In the genomic region with DNA sequence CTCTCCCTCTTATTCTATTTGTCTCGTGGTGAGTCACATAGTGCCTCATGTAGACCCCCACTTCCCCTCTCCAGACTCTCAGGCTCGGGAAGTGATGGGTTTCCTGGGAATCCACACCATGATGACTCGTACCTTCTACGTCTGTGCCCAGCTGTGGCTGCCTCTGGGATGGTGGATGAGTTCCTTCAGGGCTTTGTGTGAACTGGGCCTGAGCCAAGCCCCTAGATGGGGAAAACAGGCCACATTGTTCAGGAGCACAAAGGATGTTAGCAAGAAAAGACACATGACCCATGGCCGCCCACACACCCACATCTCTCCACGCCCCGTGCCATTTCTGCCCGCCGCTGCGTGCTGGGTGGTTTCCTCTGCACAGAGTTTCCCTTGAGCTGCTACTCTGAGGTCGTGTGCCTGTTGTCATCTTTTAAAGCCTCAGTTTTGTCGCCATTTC, we compare ENCODE assay signal across 8 cellular contexts. TPM values are rescaled to one million over a fixed set of nuclear protein-coding genes. Genes with fewer than 3 reads are reported as not detected.
A peak's percentile ranks its signal among the peaks of the same experiment; 100 is the strongest.
DNase-seq lines count a peak whose midpoint lies in the region; ATAC-seq and TF ChIP-seq lines count a peak whose summit lies in the region.

No MANE protein-coding gene starts in this region.

- H3K4me1 ChIP-seq in CD4-positive, CD25-positive, alpha-beta regulatory T cell (ENCODE audit: control insufficient read depth, insufficient read depth, low read length, poor library complexity, severe bottlenecking) = peaks cover 83% of the 10 kb centered on the region
- H3K4me1 ChIP-seq in H9 (ENCODE audit: insufficient read depth, low read length) (no peaks in the 10 kb centered on the region; the same call in 1 of the 2 replicates), SJCRH30 (no peaks in the 10 kb centered on the region), right cardiac atrium (ENCODE audit: control insufficient read depth, insufficient read depth, low read length) (peaks cover 3% of the 10 kb centered on the region)

- no peaks in the 10 kb centered on the region for H3K23me2 ChIP-seq in H9 (ENCODE audit: insufficient read length, low read depth, low read length, poor library complexity, severe bottlenecking)

- ATAC-seq in CD4-positive, CD25-positive, alpha-beta regulatory T cell (ENCODE audit: low read depth in 2 of 2) = peak; percentile 80 to 85
- peak; percentile 89 for ATAC-seq in activated naive CD8-positive, alpha-beta T cell treated with anti-CD3 and anti-CD28 coated beads, Interleukin-2, amount 50 U/mL, for 24 hours
- ATAC-seq in right cardiac atrium = peak; percentile 38 to 75

- H3K79me1 ChIP-seq in H9 (ENCODE audit: insufficient read depth, low read depth, low read length, poor library complexity, severe bottlenecking) = no peaks in the 10 kb centered on the region

- no peak overlapping the region for H2BK15ac ChIP-seq in H9 (ENCODE audit: low read depth, low read length)

- no peak overlapping the region for H3K4ac ChIP-seq in H9 (ENCODE audit: low read depth, low read length)

- no peak overlapping the region for H2BK120ac ChIP-seq in H9 (ENCODE audit: low read depth, low read length, poor library complexity, severe bottlenecking)

- no peak overlapping the region for H2BK12ac ChIP-seq in H9 (ENCODE audit: insufficient read length, low read depth, low read length)

- H3K14ac ChIP-seq in H9 (ENCODE audit: insufficient read depth, low read length) = no peak overlapping the region

- no peaks in the 10 kb centered on the region for H3K27me3 Mint-ChIP-seq in CD4-positive, CD25-positive, alpha-beta regulatory T cell
- H3K27me3 Mint-ChIP-seq in H9 (ENCODE audit: low read depth) = no peaks in the 10 kb centered on the region; the same call in 1 of the 2 replicates
- H3K27me3 Mint-ChIP-seq in activated naive CD8-positive, alpha-beta T cell treated with anti-CD3 and anti-CD28 coated beads, Interleukin-2, amount 50 U/mL, for 24 hours = no peaks in the 10 kb centered on the region

- H3T11ph ChIP-seq in H9 (ENCODE audit: low read length) = no peak overlapping the region

- H3K27me3 ChIP-seq in CD4-positive, CD25-positive, alpha-beta regulatory T cell (ENCODE audit: control insufficient read depth, insufficient read depth, low read length) = no peaks in the 10 kb centered on the region
- H3K27me3 ChIP-seq in H9 (ENCODE audit: insufficient read depth, low read length) (no peaks in the 10 kb centered on the region), SJCRH30 (no peaks in the 10 kb centered on the region), right cardiac atrium (ENCODE audit: control insufficient read depth, insufficient read depth) (no peaks in the 10 kb centered on the region)

- H3K18ac ChIP-seq in H9 (ENCODE audit: insufficient read length, low read depth, low read length) = no peak overlapping the region

- peak overlapping the region; percentile 83 for H3K27ac ChIP-seq in CD4-positive, CD25-positive, alpha-beta regulatory T cell (ENCODE audit: insufficient read depth, low read length, poor library complexity, severe bottlenecking)
- no peak overlapping the region for H3K27ac ChIP-seq in H9 (ENCODE audit: insufficient read length, low read depth, low read length)
- H3K27ac ChIP-seq in SJCRH30 = no peak overlapping the region
- H3K27ac ChIP-seq in right cardiac atrium (ENCODE audit: low read length) = peak overlapping the region; percentile 3

- peaks cover 15 to 93% (median 68%) of the 10 kb centered on the region in 4 donors for H3K4me1 Mint-ChIP-seq in CD4-positive, CD25-positive, alpha-beta regulatory T cell
- H3K4me1 Mint-ChIP-seq in H9 = peaks cover 24 to 26% of the 10 kb centered on the region in 2 experiments
- H3K4me1 Mint-ChIP-seq in activated naive CD8-positive, alpha-beta T cell treated with anti-CD3 and anti-CD28 coated beads, Interleukin-2, amount 50 U/mL, for 24 hours = peaks cover 73% of the 10 kb centered on the region

- peak; percentile 11 to 87 (median 66) for DNase-seq in CD4-positive, CD25-positive, alpha-beta regulatory T cell
- no peak for DNase-seq in H9
- peak; percentile 56 to 73 for DNase-seq in SJCRH30
- DNase-seq in activated naive CD8-positive, alpha-beta T cell treated with anti-CD3 and anti-CD28 coated beads, Interleukin-2, amount 50 U/mL, for 24 hours = peak; percentile 83
- DNase-seq in right cardiac atrium = peak; percentile 61 to 73 (median 63)
- DNase-seq in stimulated activated CD4-positive, alpha-beta T cell treated with anti-CD3 and anti-CD28 coated beads, Interleukin-15, amount 100 ng/mL, for 1 hour (ENCODE audit: low read depth in 1 of 2, low spot score in 1 of 2) = peak; percentile 40 to 65
- DNase-seq in NCI-H1092 (lab: John Stamatoyannopoulos, UW) = no peak
- DNase-seq in 8988T = no peak

- H4K20me1 ChIP-seq in H9 (ENCODE audit: control insufficient read depth, insufficient read depth, insufficient read length) = no peaks in the 10 kb centered on the region

- no peak overlapping the region for H2AK5ac ChIP-seq in H9 (ENCODE audit: insufficient read length, low read length)

- H3K56ac ChIP-seq in H9 (ENCODE audit: insufficient read length, low read depth, low read length) = no peak overlapping the region

- H3K9me3 Mint-ChIP-seq in CD4-positive, CD25-positive, alpha-beta regulatory T cell = no peaks in the 10 kb centered on the region
- no peaks in the 10 kb centered on the region for H3K9me3 Mint-ChIP-seq in H9
- H3K9me3 Mint-ChIP-seq in activated naive CD8-positive, alpha-beta T cell treated with anti-CD3 and anti-CD28 coated beads, Interleukin-2, amount 50 U/mL, for 24 hours = no peaks in the 10 kb centered on the region

- TF ChIP-seq CTCF in H9 (conservative IDR thresholded peaks at IDR 0.05) = no peak

- H3K4me3 ChIP-seq in CD4-positive, CD25-positive, alpha-beta regulatory T cell (ENCODE audit: low read depth, low read length) = peak overlapping the region; percentile 53
- H3K4me3 ChIP-seq in SJCRH30 = no peak overlapping the region
- H3K4me3 ChIP-seq in right cardiac atrium (ENCODE audit: low read length) = no peak overlapping the region

- no peak overlapping the region for H2BK20ac ChIP-seq in H9 (ENCODE audit: low read depth, low read length, poor library complexity, severe bottlenecking)

- no peak overlapping the region for H3K9ac ChIP-seq in H9 (ENCODE audit: extremely low read depth, insufficient read length, low read length)

- no peak overlapping the region for H4K5ac ChIP-seq in H9 (ENCODE audit: insufficient read length, low read depth, low read length)

- H3K4me2 ChIP-seq in H9 (ENCODE audit: insufficient read depth, insufficient read length, low read length) = no peak overlapping the region

- peaks cover 59% of the 10 kb centered on the region for H3K36me3 ChIP-seq in CD4-positive, CD25-positive, alpha-beta regulatory T cell (ENCODE audit: control insufficient read depth, insufficient read depth, low read length)
- no peaks in the 10 kb centered on the region for H3K36me3 ChIP-seq in SJCRH30

- no peak overlapping the region for H4K8ac ChIP-seq in H9 (replicated peaks; ENCODE audit: insufficient read length, low read depth, low read length)

- no peak overlapping the region for H3K23ac ChIP-seq in H9 (ENCODE audit: insufficient read length, low read depth, low read length)

- H3K36me3 Mint-ChIP-seq in CD4-positive, CD25-positive, alpha-beta regulatory T cell = peaks cover 45% of the 10 kb centered on the region
- H3K36me3 Mint-ChIP-seq in H9 (ENCODE audit: insufficient read depth in 1 of 3, low read depth in 3 of 3) = no peaks in the 10 kb centered on the region
- H3K36me3 Mint-ChIP-seq in activated naive CD8-positive, alpha-beta T cell treated with anti-CD3 and anti-CD28 coated beads, Interleukin-2, amount 50 U/mL, for 24 hours (ENCODE audit: low read depth) = peaks cover 25% of the 10 kb centered on the region

- H3K9me3 ChIP-seq in CD4-positive, CD25-positive, alpha-beta regulatory T cell (ENCODE audit: control insufficient read depth in 2 of 2, low read length in 2 of 2) = no peaks in the 10 kb centered on the region
- H3K9me3 ChIP-seq in H9 (ENCODE audit: control insufficient read depth, low read depth, low read length) (no peaks in the 10 kb centered on the region), SJCRH30 (replicated peaks) (no peaks in the 10 kb centered on the region), right cardiac atrium (ENCODE audit: control insufficient read depth, low read length) (no peaks in the 10 kb centered on the region)

- peak overlapping the region; percentile 97 to 98 (median 97) for H3K27ac Mint-ChIP-seq in CD4-positive, CD25-positive, alpha-beta regulatory T cell
- H3K27ac Mint-ChIP-seq in H9 = peak overlapping the region; percentile 5 to 35 (median 8); a peak in 4 of 7 replicates
- peak overlapping the region; percentile 96 for H3K27ac Mint-ChIP-seq in activated naive CD8-positive, alpha-beta T cell treated with anti-CD3 and anti-CD28 coated beads, Interleukin-2, amount 50 U/mL, for 24 hours

- no peak overlapping the region for H2AFZ ChIP-seq in H9 (ENCODE audit: low read length)

- no peak overlapping the region for H2BK5ac ChIP-seq in H9 (ENCODE audit: insufficient read length, low read length)

- H3K4me3 Mint-ChIP-seq in CD4-positive, CD25-positive, alpha-beta regulatory T cell = peak overlapping the region; percentile 66 to 84 (median 78)
- H3K4me3 Mint-ChIP-seq in H9 = no peak overlapping the region
- H3K4me3 Mint-ChIP-seq in activated naive CD8-positive, alpha-beta T cell treated with anti-CD3 and anti-CD28 coated beads, Interleukin-2, amount 50 U/mL, for 24 hours = peak overlapping the region; percentile 66

- H3K79me2 ChIP-seq in H9 (ENCODE audit: insufficient read depth, low read length) = no peaks in the 10 kb centered on the region

- H4K91ac ChIP-seq in H9 (ENCODE audit: insufficient read length, low read depth, low read length) = no peak overlapping the region

- intact Hi-C loops in right cardiac atrium (cut with DNase I) = no loop called here

- WGBS in H9 (ENCODE audit: extremely low coverage, insufficient read length, low lambda C conversion rate) = no CpG with 5 or more reads among the region's 12 CpGs
- 46% methylated on average over 12 of the region's 12 CpGs for WGBS in right cardiac atrium

RNA-seq across cellular contexts. Expression of gene ISG20, which starts 10.5 kb away (rescaled TPM):
- 257 TPM for total RNA-seq in CD4-positive, CD25-positive, alpha-beta regulatory T cell
- 100 to 1,000 TPM; 724 to 832 (median 792) TPM for polyA plus RNA-seq in CD4-positive, CD25-positive, alpha-beta regulatory T cell
- total RNA-seq in H9 (2021) = 4.4 and 7.4 TPM in 2 replicates
- total RNA-seq in SJCRH30 (2014; rRNA removed; shearing (Covaris generic)) = 0.97 and 1.0 TPM in 2 replicates
- 1 to 10 TPM; 3.4 to 5.8 (median 4.7) TPM for total RNA-seq in right cardiac atrium
- polyA plus RNA-seq in right cardiac atrium = 5.3 TPM

RNA-seq across cellular contexts. Expression of gene AEN, which starts 28.2 kb away (rescaled TPM):
- 52.4 TPM for total RNA-seq in CD4-positive, CD25-positive, alpha-beta regulatory T cell
- 10 to 100 TPM; 28.7 to 37.7 (median 35.4) TPM for polyA plus RNA-seq in CD4-positive, CD25-positive, alpha-beta regulatory T cell
- 132 and 136 TPM in 2 replicates for total RNA-seq in H9 (2021)
- 71.1 and 76.5 TPM in 2 replicates for total RNA-seq in SJCRH30 (2014; rRNA removed; shearing (Covaris generic))
- 1 to 10 TPM; 4.0 to 9.5 (median 6.9) TPM for total RNA-seq in right cardiac atrium
- 4.1 TPM for polyA plus RNA-seq in right cardiac atrium

Comparison
In these comparisons a context has a peak if more than half of its experiments do, and no peak if none do; other contexts are left out.
1. DNase-seq: peak in CD4-positive, CD25-positive, alpha-beta regulatory T cell (3 of 3), SJCRH30 (2 of 2), activated naive CD8-positive, alpha-beta T cell treated with anti-CD3 and anti-CD28 coated beads, Interleukin-2, amount 50 U/mL, for 24 hours (single experiment), right cardiac atrium (3 of 3) and stimulated activated CD4-positive, alpha-beta T cell treated with anti-CD3 and anti-CD28 coated beads, Interleukin-15, amount 100 ng/mL, for 1 hour (2 of 2); none in H9 (single experiment), NCI-H1092 (single experiment) and 8988T (single experiment).
2. H3K27ac ChIP-seq: peak in CD4-positive, CD25-positive, alpha-beta regulatory T cell (single experiment) and right cardiac atrium (single experiment); none in H9 (single experiment) and SJCRH30 (single experiment).
3. H3K27ac Mint-ChIP-seq: peak in every context shown above with its lines; median percentile 97 in CD4-positive, CD25-positive, alpha-beta regulatory T cell; 96 in activated naive CD8-positive, alpha-beta T cell treated with anti-CD3 and anti-CD28 coated beads, Interleukin-2, amount 50 U/mL, for 24 hours; 8 in H9.
4. H3K4me3 Mint-ChIP-seq: peak in CD4-positive, CD25-positive, alpha-beta regulatory T cell (4 of 4) and activated naive CD8-positive, alpha-beta T cell treated with anti-CD3 and anti-CD28 coated beads, Interleukin-2, amount 50 U/mL, for 24 hours (single experiment); none in H9 (0 of 2).
5. RNA of gene ISG20, which starts 10.5 kb away (total RNA-seq): 257 TPM in CD4-positive, CD25-positive, alpha-beta regulatory T cell (single experiment); 4.4 to 7.4 TPM in H9, 3.4 to 5.8 TPM in right cardiac atrium and 0.97 to 1.0 TPM in SJCRH30; every median in the first group is over 10 times any median in the second.
6. Peak in every context shown above with its lines, with median percentiles within 50 percentile points of each other: ATAC-seq.